In the genomic region with DNA sequence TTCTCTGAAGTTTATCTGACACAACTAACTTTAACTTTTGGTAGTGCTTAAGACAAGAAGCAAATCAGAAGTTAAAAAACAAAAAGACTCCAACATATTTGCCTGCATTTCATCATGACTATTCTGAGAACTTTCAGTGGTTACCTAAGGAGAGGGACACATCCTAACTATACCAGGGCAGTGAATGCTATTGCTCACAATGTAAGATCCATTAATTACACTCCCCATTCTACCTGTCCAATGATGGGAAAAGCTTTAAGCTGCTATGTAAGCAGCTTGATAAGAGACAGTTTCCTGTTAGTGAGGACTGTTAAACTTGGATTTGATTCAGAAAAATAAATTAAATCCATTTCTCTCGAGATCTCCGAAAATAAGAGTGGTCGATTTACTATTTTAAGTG, we compare ENCODE assay signal across 15 cellular contexts. TPM values are rescaled to one million over a fixed set of nuclear protein-coding genes. Genes with fewer than 3 reads are reported as not detected.
DNase-seq lines count a peak whose midpoint lies in the region; ATAC-seq, FAIRE-seq and TF ChIP-seq lines count a peak whose summit lies in the region.
"Had no signal": no experiment of that assay in that cellular context is flagged by ENCODE, and none has a peak within 500 bp of the region (broad histone marks: within the 10 kb centered on the region; RNA-seq: fewer than 3 reads in every experiment).

No MANE protein-coding gene starts in this region.

- no peaks in the 10 kb centered on the region for H3K27me3 ChIP-seq in pancreas
- H3K27me3 ChIP-seq: cardiac muscle cell had no signal

- DNase-seq in DMS 273 treated with DMSO at 0.1 percent for 48 hours (lab: John Stamatoyannopoulos, UW) (no peak), pancreas (no peak), NCI-H2029 treated with DMSO at 0.1 percent for 48 hours (lab: John Stamatoyannopoulos, UW) (no peak)
- no peak for DNase-seq in activated naive CD4-positive, alpha-beta T cell (lab: John Stamatoyannopoulos, UW)
- DNase-seq: glutamatergic neuron; NCI-H1105 treated with DMSO at 0.1 percent for 48 hours; retina; SIG-M5; stimulated activated CD4-positive, alpha-beta T cell treated with anti-CD3 and anti-CD28 coated beads, Interleukin-2, amount 100 ng/mL, for 48 hours had no signal

- H3K4me1 ChIP-seq in pancreas, result no peaks in the 10 kb centered on the region

- FAIRE-seq in pancreas (lab: Jason Lieb, UNC), result no peak

- WGBS in pancreas, 2 donors, result 61 to 75% methylated on average over 3 of the region's 3 CpGs

- intact Hi-C loops in pancreas (cut with DNase I), result no loop called here

- H3K9me3 ChIP-seq in pancreas, result no peaks in the 10 kb centered on the region

- H3K36me3 ChIP-seq in pancreas, result no peaks in the 10 kb centered on the region
- H3K36me3 ChIP-seq: cardiac muscle cell had no signal

- no peak overlapping the region for H3K27ac ChIP-seq in pancreas
- H3K27ac ChIP-seq: cardiac muscle cell had no signal

- no peak overlapping the region for H3K4me3 ChIP-seq in pancreas
- H3K4me3 ChIP-seq: cardiac muscle cell had no signal

- peak; percentile 54 for ATAC-seq in GM18498 (IDR thresholded peaks at IDR 0.05; ENCODE audit: unreplicated experiment)
- peak; percentile 41 for ATAC-seq in GM19395 (IDR thresholded peaks at IDR 0.05; ENCODE audit: unreplicated experiment)
- ATAC-seq in HG02759 (IDR thresholded peaks at IDR 0.05; ENCODE audit: unreplicated experiment), result peak; percentile 36
- peak; percentile 50 for ATAC-seq in HG03432 (IDR thresholded peaks at IDR 0.05; ENCODE audit: unreplicated experiment)
- no peak for ATAC-seq in pancreas
- ATAC-seq: stimulated activated memory B cell treated with anti-CD40 and anti-IgM and Interleukin-4, amounts not matched to agents 10 μg/mL and 1 μg/mL and 100 μg/mL, for 72 hours had no signal

- TF ChIP-seq CTCF in pancreas (IDR thresholded peaks at IDR 0.05), result no peak

RNA-seq across cellular contexts. Expression of a gene that starts 37.5 kb away (rescaled TPM):
- total RNA-seq in pancreas, result 10 to 100 TPM; 12.1 to 23.7 (median 20.1) TPM
- 10 to 100 TPM; 19.8 to 23.2 TPM for polyA plus RNA-seq in pancreas

RNA-seq across cellular contexts. Expression of a gene that starts 38.3 kb away (rescaled TPM):
- total RNA-seq in pancreas, result 10 to 100 TPM; 10.8 to 24.5 (median 15.6) TPM
- 10 to 100 TPM; 11.0 to 21.3 TPM for polyA plus RNA-seq in pancreas

Comparison
In these comparisons a context has a peak if more than half of its experiments do, and no peak if none do; other contexts are left out.
1. ATAC-seq: peak in GM18498 (single experiment), GM19395 (single experiment), HG02759 (single experiment) and HG03432 (single experiment); none in pancreas (0 of 4).